In the genomic region with DNA sequence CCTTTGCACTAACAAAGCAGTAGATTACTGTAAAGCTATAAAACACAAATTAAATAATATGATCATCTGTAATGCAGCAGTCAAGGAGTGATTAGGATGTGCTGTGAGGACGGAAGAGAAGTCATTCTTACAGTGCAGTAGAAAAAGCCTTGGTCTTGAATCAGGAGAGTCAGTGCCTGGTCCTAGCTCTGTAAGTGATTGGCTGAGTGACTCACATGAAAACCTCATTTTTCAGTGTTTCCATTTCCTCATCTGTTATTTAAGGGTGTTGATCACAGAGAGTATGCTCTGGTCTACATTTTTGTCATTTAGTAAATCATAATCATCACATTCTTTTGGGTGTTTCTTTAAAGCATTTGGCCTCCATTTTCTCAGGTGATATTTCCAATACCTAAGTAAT, we compare ENCODE assay signal across 15 cellular contexts.
A peak's percentile ranks its signal among the peaks of the same experiment; 100 is the strongest.
DNase-seq lines count a peak whose midpoint lies in the region; ATAC-seq, FAIRE-seq and TF ChIP-seq lines count a peak whose summit lies in the region.
"Had no signal": no experiment of that assay in that cellular context is flagged by ENCODE, and none has a peak within 500 bp of the region (broad histone marks: within the 10 kb centered on the region; RNA-seq: fewer than 3 reads in every experiment).

No MANE protein-coding gene starts in this region.

- no peak for FAIRE-seq in D721Med (lab: Jason Lieb, UNC)
- FAIRE-seq: small intestine had no signal

- H3K4me1 ChIP-seq in iPS-18a (ENCODE audit: control insufficient read depth, low read depth, low read length) (peaks cover 25% of the 10 kb centered on the region), smooth muscle cell (ENCODE audit: low read depth) (peaks cover 26% of the 10 kb centered on the region), Peyer's patch (no peaks in the 10 kb centered on the region)
- H3K4me1 ChIP-seq: foreskin keratinocyte had no signal

- no peaks in the 10 kb centered on the region for H3K27me3 ChIP-seq in iPS-18a (ENCODE audit: control insufficient read depth, insufficient read depth, low read length)
- no peaks in the 10 kb centered on the region for H3K27me3 ChIP-seq in smooth muscle cell (ENCODE audit: low read depth)
- H3K27me3 ChIP-seq in Peyer's patch: no peaks in the 10 kb centered on the region
- H3K27me3 ChIP-seq: left lung had no signal

- H3K9ac ChIP-seq in iPS-18a (ENCODE audit: low read length) (no peak overlapping the region), smooth muscle cell (ENCODE audit: low read depth) (no peak overlapping the region)

- WGBS in smooth muscle cell (ENCODE audit: low lambda C conversion rate): 57% methylated on average over 1 of the region's 1 CpG

- H4K20me1 ChIP-seq in smooth muscle cell (ENCODE audit: low read depth): no peaks in the 10 kb centered on the region

- peaks cover 31% of the 10 kb centered on the region for H3K4me1 Mint-ChIP-seq in WTC11

- H3K27me3 Mint-ChIP-seq in WTC11 (ENCODE audit: low read depth): peaks cover 2% of the 10 kb centered on the region; the same call in 1 of the 2 replicates
- H3K27me3 Mint-ChIP-seq: activated T-cell treated with anti-CD3 and anti-CD28 coated beads, Interleukin-2, amount 50 U/mL, for 24 hours had no signal

- no peak for TF ChIP-seq CTCF in WTC11 (IDR thresholded peaks at IDR 0.05)
- no peak for TF ChIP-seq CTCF in smooth muscle cell (IDR thresholded peaks at IDR 0.05; ENCODE audit: borderline replicate concordance, insufficient read depth, poor library complexity, severe bottlenecking)
- no peak for TF ChIP-seq CTCF in Peyer's patch (IDR thresholded peaks at IDR 0.05)
- no peak for TF ChIP-seq CTCF in D721Med (IDR thresholded peaks at IDR 0.05; ENCODE audit: insufficient read depth, missing control alignments)

- ATAC-seq in WTC11: no peak

- H3K4me3 Mint-ChIP-seq in WTC11: no peak overlapping the region
- H3K4me3 Mint-ChIP-seq: activated T-cell treated with anti-CD3 and anti-CD28 coated beads, Interleukin-2, amount 50 U/mL, for 24 hours had no signal

- H3K36me3 ChIP-seq in iPS-18a (ENCODE audit: control insufficient read depth, low read depth, low read length) (no peaks in the 10 kb centered on the region), smooth muscle cell (ENCODE audit: low read depth) (no peaks in the 10 kb centered on the region), Peyer's patch (no peaks in the 10 kb centered on the region)
- H3K36me3 ChIP-seq: left lung had no signal

- H3K27ac ChIP-seq in iPS-18a (ENCODE audit: low read length) (peak overlapping the region; percentile 87), smooth muscle cell (ENCODE audit: low read depth) (peak overlapping the region; percentile 82), Peyer's patch (no peak overlapping the region)
- H3K27ac ChIP-seq: foreskin keratinocyte had no signal

- H3K9me3 Mint-ChIP-seq in WTC11: peaks cover 56% of the 10 kb centered on the region

- H2AFZ ChIP-seq in smooth muscle cell (ENCODE audit: low read depth): no peak overlapping the region

- H3K9me3 ChIP-seq in iPS-18a (ENCODE audit: control insufficient read depth, low read depth, low read length) (peaks cover 19% of the 10 kb centered on the region), smooth muscle cell (replicated peaks; ENCODE audit: low read depth) (no peaks in the 10 kb centered on the region), Peyer's patch (no peaks in the 10 kb centered on the region)

- H3K36me3 Mint-ChIP-seq in WTC11: peaks cover 61% of the 10 kb centered on the region

- DNase-seq in HCEC 1CT (peak; percentile 1), WTC11 (ENCODE audit: low spot score) (no peak), smooth muscle cell (lab: John Stamatoyannopoulos, UW; ENCODE audit: unreplicated experiment) (no peak), Peyer's patch (no peak), D721Med (ENCODE audit: insufficient read length, low spot score) (no peak), NCI-H1092 (lab: John Stamatoyannopoulos, UW) (no peak)
- DNase-seq: activated CD4-positive, alpha-beta T cell treated with anti-CD3 and anti-CD28 coated beads, Interleukin-2, amount 50 U/mL, for 4 hours; activated T-cell treated with anti-CD3 and anti-CD28 coated beads, Interleukin-2, amount 50 U/mL, for 24 hours; caudate nucleus; left lung; RPMI8226; small intestine had no signal

- H3K27ac Mint-ChIP-seq in WTC11: peak overlapping the region; percentile 97
- H3K27ac Mint-ChIP-seq: activated naive CD4-positive, alpha-beta T cell treated with anti-CD3 and anti-CD28 coated beads, Interleukin-2, amount 50 U/mL, for 72 hours; activated T-cell treated with anti-CD3 and anti-CD28 coated beads, Interleukin-2, amount 50 U/mL, for 24 hours had no signal

- H3K4me3 ChIP-seq in iPS-18a (ENCODE audit: low read length) (peak overlapping the region; percentile 26), smooth muscle cell (no peak overlapping the region), Peyer's patch (no peak overlapping the region)
- H3K4me3 ChIP-seq: left lung had no signal

- POLR2A ChIA-PET in WTC11 (lab: Charles Lee): interaction anchor here (1.3 kb wide), 1 partner anchor 10 kb away, joined by 3 read pairs; no protein-coding TSS in a partner anchor

- peaks cover 11% of the 10 kb centered on the region for H3F3A ChIP-seq in smooth muscle cell (ENCODE audit: low read depth)

- peak overlapping the region; percentile 58 for H3K4me2 ChIP-seq in smooth muscle cell

- H3K79me2 ChIP-seq in smooth muscle cell (ENCODE audit: low read depth): no peaks in the 10 kb centered on the region

- TF ChIP-seq POLR2A in Peyer's patch (IDR thresholded peaks at IDR 0.05): no peak

- CTCF ChIA-PET in WTC11 (lab: Charles Lee): interaction anchor here (0.6 to 0.8 kb wide), 2 partner anchors 13 to 113 kb away, joined by 3 read pairs; no protein-coding TSS in a partner anchor

TF ChIP-seq in WTC11, 78 proteins besides CTCF, POLR2A, EP300 and RAD21 (continues in another document):
- no peak for TF ChIP-seq NR1H2 (CRISPR knock-in tag; IDR thresholded peaks at IDR 0.05)
- TF ChIP-seq, protein P1, sequence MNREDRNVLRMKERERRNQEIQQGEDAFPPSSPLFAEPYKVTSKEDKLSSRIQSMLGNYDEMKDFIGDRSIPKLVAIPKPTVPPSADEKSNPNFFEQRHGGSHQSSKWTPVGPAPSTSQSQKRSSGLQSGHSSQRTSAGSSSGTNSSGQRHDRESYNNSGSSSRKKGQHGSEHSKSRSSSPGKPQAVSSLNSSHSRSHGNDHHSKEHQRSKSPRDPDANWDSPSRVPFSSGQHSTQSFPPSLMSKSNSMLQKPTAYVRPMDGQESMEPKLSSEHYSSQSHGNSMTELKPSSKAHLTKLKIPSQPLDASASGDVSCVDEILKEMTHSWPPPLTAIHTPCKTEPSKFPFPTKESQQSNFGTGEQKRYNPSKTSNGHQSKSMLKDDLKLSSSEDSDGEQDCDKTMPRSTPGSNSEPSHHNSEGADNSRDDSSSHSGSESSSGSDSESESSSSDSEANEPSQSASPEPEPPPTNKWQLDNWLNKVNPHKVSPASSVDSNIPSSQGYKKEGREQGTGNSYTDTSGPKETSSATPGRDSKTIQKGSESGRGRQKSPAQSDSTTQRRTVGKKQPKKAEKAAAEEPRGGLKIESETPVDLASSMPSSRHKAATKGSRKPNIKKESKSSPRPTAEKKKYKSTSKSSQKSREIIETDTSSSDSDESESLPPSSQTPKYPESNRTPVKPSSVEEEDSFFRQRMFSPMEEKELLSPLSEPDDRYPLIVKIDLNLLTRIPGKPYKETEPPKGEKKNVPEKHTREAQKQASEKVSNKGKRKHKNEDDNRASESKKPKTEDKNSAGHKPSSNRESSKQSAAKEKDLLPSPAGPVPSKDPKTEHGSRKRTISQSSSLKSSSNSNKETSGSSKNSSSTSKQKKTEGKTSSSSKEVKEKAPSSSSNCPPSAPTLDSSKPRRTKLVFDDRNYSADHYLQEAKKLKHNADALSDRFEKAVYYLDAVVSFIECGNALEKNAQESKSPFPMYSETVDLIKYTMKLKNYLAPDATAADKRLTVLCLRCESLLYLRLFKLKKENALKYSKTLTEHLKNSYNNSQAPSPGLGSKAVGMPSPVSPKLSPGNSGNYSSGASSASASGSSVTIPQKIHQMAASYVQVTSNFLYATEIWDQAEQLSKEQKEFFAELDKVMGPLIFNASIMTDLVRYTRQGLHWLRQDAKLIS (CRISPR knock-in tag; IDR thresholded peaks at IDR 0.05; ENCODE audit: borderline replicate concordance): no peak
- TF ChIP-seq ZNF317 (CRISPR knock-in tag; IDR thresholded peaks at IDR 0.05; ENCODE audit: borderline replicate concordance, low read depth): no peak
- TF ChIP-seq ZBTB21 (CRISPR knock-in tag; IDR thresholded peaks at IDR 0.05; ENCODE audit: borderline replicate concordance): no peak
- TF ChIP-seq NFYB (CRISPR knock-in tag; conservative IDR thresholded peaks at IDR 0.05; ENCODE audit: low read depth): no peak
- TF ChIP-seq, protein P2, sequence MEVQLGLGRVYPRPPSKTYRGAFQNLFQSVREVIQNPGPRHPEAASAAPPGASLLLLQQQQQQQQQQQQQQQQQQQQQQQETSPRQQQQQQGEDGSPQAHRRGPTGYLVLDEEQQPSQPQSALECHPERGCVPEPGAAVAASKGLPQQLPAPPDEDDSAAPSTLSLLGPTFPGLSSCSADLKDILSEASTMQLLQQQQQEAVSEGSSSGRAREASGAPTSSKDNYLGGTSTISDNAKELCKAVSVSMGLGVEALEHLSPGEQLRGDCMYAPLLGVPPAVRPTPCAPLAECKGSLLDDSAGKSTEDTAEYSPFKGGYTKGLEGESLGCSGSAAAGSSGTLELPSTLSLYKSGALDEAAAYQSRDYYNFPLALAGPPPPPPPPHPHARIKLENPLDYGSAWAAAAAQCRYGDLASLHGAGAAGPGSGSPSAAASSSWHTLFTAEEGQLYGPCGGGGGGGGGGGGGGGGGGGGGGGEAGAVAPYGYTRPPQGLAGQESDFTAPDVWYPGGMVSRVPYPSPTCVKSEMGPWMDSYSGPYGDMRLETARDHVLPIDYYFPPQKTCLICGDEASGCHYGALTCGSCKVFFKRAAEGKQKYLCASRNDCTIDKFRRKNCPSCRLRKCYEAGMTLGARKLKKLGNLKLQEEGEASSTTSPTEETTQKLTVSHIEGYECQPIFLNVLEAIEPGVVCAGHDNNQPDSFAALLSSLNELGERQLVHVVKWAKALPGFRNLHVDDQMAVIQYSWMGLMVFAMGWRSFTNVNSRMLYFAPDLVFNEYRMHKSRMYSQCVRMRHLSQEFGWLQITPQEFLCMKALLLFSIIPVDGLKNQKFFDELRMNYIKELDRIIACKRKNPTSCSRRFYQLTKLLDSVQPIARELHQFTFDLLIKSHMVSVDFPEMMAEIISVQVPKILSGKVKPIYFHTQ (CRISPR knock-in tag; IDR thresholded peaks at IDR 0.05): no peak
- TF ChIP-seq ATF1 (CRISPR knock-in tag; IDR thresholded peaks at IDR 0.05): no peak

Comparison
In these comparisons a context has a peak if more than half of its experiments do, and no peak if none do; other contexts are left out.
1. H3K27ac ChIP-seq: peak in iPS-18a (single experiment) and smooth muscle cell (single experiment); none in Peyer's patch (0 of 4).